Comparison of ENCODE assay signal across 17 cellular contexts in genomic region chr3:195107593-195107992, GRCh38.
"Had no signal": no experiment of that assay in that cellular context is flagged by ENCODE, and none has a peak within 500 bp of the region (broad histone marks: within the 10 kb centered on the region; RNA-seq: fewer than 3 reads in every experiment).

No MANE protein-coding gene starts in this region.

- H3K36me3 ChIP-seq: stomach, suprapubic skin, tibial nerve, uterus had no signal

- H3K4me3 Mint-ChIP-seq: activated CD4-positive, alpha-beta memory T cell treated with anti-CD3 and anti-CD28 coated beads, Interleukin-2, amount 10 ng/mL, durations not matched to agents 7 days and 5 days; activated CD4-positive, alpha-beta T cell treated with anti-CD3 and anti-CD28 coated beads, Interleukin-2, amount 10 ng/mL, durations not matched to agents 24 days and 14 days; activated naive CD4-positive, alpha-beta T cell treated with anti-CD3 and anti-CD28 coated beads for 36 hours; activated T-cell treated with anti-CD3 and anti-CD28 coated beads, Interleukin-2, amount 50 U/mL, for 72 hours; T-helper 1 cell treated with Interleukin-12 subunit alpha and Interleukin-12 subunit beta and Interleukin-4 antibody, amounts not matched to agents 30 μg/mL and 1 μg/mL, for 36 hours had no signal

- H3K27me3 ChIP-seq: stomach, suprapubic skin, tibial nerve, uterus had no signal

- H3K9me3 Mint-ChIP-seq: activated CD4-positive, alpha-beta memory T cell treated with anti-CD3 and anti-CD28 coated beads, Interleukin-2, amount 10 ng/mL, durations not matched to agents 7 days and 5 days; activated CD4-positive, alpha-beta T cell treated with anti-CD3 and anti-CD28 coated beads, Interleukin-2, amount 10 ng/mL, durations not matched to agents 24 days and 14 days; activated naive CD4-positive, alpha-beta T cell treated with anti-CD3 and anti-CD28 coated beads for 36 hours; activated T-cell treated with anti-CD3 and anti-CD28 coated beads, Interleukin-2, amount 50 U/mL, for 72 hours; T-helper 1 cell treated with Interleukin-12 subunit alpha and Interleukin-12 subunit beta and Interleukin-4 antibody, amounts not matched to agents 30 μg/mL and 1 μg/mL, for 36 hours had no signal

- H3K9me3 ChIP-seq: stomach, suprapubic skin, tibial nerve, uterus had no signal

- ATAC-seq: activated CD4-positive, CD25-positive, alpha-beta regulatory T cell treated with anti-CD3 and anti-CD28 coated beads, Interleukin-2, amount 50 U/mL, for 24 hours; activated T-cell treated with anti-CD3 and anti-CD28 coated beads, Interleukin-2, amount 50 U/mL, for 72 hours; left lobe of liver had no signal

- DNase-seq: activated CD4-positive, alpha-beta memory T cell treated with anti-CD3 and anti-CD28 coated beads, Interleukin-2, amount 10 ng/mL, durations not matched to agents 7 days and 5 days; activated CD4-positive, alpha-beta T cell treated with anti-CD3 and anti-CD28 coated beads, Interleukin-2, amount 10 ng/mL, durations not matched to agents 24 days and 14 days; activated effector memory CD4-positive, alpha-beta T cell treated with Interleukin-2 at 50 U/mL for 16 hours; activated naive CD4-positive, alpha-beta T cell treated with anti-CD3 and anti-CD28 coated beads for 36 hours; activated T-cell treated with anti-CD3 and anti-CD28 coated beads, Interleukin-2, amount 50 U/mL, for 72 hours; cortex of kidney; retina; stimulated activated CD4-positive, alpha-beta T cell treated with anti-CD3 and anti-CD28 coated beads, Interleukin-12 subunit alpha, Interleukin-12 subunit beta, amount 100 ng/mL, for 4 hours; stomach; uterus had no signal

- H3K27me3 Mint-ChIP-seq: activated CD4-positive, alpha-beta memory T cell treated with anti-CD3 and anti-CD28 coated beads, Interleukin-2, amount 10 ng/mL, durations not matched to agents 7 days and 5 days; activated CD4-positive, alpha-beta T cell treated with anti-CD3 and anti-CD28 coated beads, Interleukin-2, amount 10 ng/mL, durations not matched to agents 24 days and 14 days had no signal

- H3K27ac Mint-ChIP-seq: activated CD4-positive, alpha-beta memory T cell treated with anti-CD3 and anti-CD28 coated beads, Interleukin-2, amount 10 ng/mL, durations not matched to agents 7 days and 5 days; activated CD4-positive, alpha-beta T cell treated with anti-CD3 and anti-CD28 coated beads, Interleukin-2, amount 10 ng/mL, durations not matched to agents 24 days and 14 days; activated naive CD4-positive, alpha-beta T cell treated with anti-CD3 and anti-CD28 coated beads for 36 hours; activated T-cell treated with anti-CD3 and anti-CD28 coated beads, Interleukin-2, amount 50 U/mL, for 72 hours; progenitor cell of endocrine pancreas; T-helper 1 cell treated with Interleukin-12 subunit alpha and Interleukin-12 subunit beta and Interleukin-4 antibody, amounts not matched to agents 30 μg/mL and 1 μg/mL, for 36 hours had no signal

- H3K27ac ChIP-seq: suprapubic skin, tibial nerve, uterus had no signal

- H3K4me3 ChIP-seq: stomach, suprapubic skin, tibial nerve, uterus had no signal

- FAIRE-seq: keratinocyte had no signal
